In the genomic region with DNA sequence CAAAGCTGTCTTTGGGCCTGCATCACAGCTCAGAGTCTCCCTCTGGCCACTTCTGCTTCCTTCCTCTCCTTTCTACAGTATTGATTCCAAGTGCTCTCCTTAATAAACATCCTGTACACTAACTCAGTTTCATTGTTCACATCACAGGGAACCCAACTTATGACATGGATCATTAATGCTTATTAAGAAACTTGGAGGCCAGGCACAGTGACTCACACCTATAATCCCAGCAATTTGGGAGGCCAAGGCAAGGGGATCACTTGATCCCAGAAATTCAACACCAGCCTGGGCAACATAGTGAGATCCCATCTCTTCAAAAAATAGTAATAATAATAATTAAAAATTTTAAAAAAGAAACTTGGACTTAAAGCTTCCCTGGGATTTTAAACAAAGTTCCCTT, we compare ENCODE assay signal across 1 cellular context.
TF ChIP-seq lines count a peak whose summit lies in the region.

No MANE protein-coding gene starts in this region.

TF ChIP-seq in HepG2, 621 proteins besides CTCF, POLR2A, EP300 and RAD21:
- TF ChIP-seq IKZF4 (CRISPR knock-in tag; IDR thresholded peaks at IDR 0.05; ENCODE audit: borderline replicate concordance, low read depth, not compliant biosample characterization) = no peak
- TF ChIP-seq, protein P1, sequence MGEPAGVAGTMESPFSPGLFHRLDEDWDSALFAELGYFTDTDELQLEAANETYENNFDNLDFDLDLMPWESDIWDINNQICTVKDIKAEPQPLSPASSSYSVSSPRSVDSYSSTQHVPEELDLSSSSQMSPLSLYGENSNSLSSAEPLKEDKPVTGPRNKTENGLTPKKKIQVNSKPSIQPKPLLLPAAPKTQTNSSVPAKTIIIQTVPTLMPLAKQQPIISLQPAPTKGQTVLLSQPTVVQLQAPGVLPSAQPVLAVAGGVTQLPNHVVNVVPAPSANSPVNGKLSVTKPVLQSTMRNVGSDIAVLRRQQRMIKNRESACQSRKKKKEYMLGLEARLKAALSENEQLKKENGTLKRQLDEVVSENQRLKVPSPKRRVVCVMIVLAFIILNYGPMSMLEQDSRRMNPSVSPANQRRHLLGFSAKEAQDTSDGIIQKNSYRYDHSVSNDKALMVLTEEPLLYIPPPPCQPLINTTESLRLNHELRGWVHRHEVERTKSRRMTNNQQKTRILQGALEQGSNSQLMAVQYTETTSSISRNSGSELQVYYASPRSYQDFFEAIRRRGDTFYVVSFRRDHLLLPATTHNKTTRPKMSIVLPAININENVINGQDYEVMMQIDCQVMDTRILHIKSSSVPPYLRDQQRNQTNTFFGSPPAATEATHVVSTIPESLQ (CRISPR knock-in tag; conservative IDR thresholded peaks at IDR 0.05) = no peak
- TF ChIP-seq NFKBIZ (CRISPR knock-in tag; IDR thresholded peaks at IDR 0.05) = no peak
- no peak for TF ChIP-seq NRL (CRISPR knock-in tag; IDR thresholded peaks at IDR 0.05; ENCODE audit: borderline replicate concordance)
- no peak for TF ChIP-seq ZEB1 (IDR thresholded peaks at IDR 0.05; ENCODE audit: insufficient replicate concordance, low read depth)
- TF ChIP-seq AKAP8 (CRISPR knock-in tag; IDR thresholded peaks at IDR 0.05) = no peak
- no peak for TF ChIP-seq REL (CRISPR knock-in tag; conservative IDR thresholded peaks at IDR 0.05)
- no peak for TF ChIP-seq RFXAP (CRISPR knock-in tag; IDR thresholded peaks at IDR 0.05; ENCODE audit: borderline replicate concordance)
- no peak for TF ChIP-seq FOXP4 (CRISPR knock-in tag; IDR thresholded peaks at IDR 0.05)
